34 cellular contexts compared by ENCODE assay signal in genomic region chr5:78754655-78755054, GRCh38.
"Had no signal": no experiment of that assay in that cellular context is flagged by ENCODE, and none has a peak within 500 bp of the region (broad histone marks: within the 10 kb centered on the region; RNA-seq: fewer than 3 reads in every experiment).

No MANE protein-coding gene starts in this region.

- FAIRE-seq: bronchial epithelial cell, RCC 7860 had no signal

- H3K27ac ChIP-seq: PC-9, RWPE1, VCaP had no signal

- H3K4me2 ChIP-seq: PC-9 had no signal

- DNase-seq: activated B cell treated with CpG ODN at 0.5 μM for 24 hours; activated CD4-positive, alpha-beta memory T cell treated with anti-CD3 and anti-CD28 coated beads for 36 hours; activated CD4-positive, alpha-beta T cell treated with anti-CD3 and anti-CD28 coated beads for 4 hours; activated CD4-positive, alpha-beta T cell treated with anti-CD3 and anti-CD28 coated beads, Interleukin-2, amount 50 U/mL, for 1 hour; activated CD4-positive, CD25-positive, alpha-beta regulatory T cell treated with anti-CD3 and anti-CD28 coated beads, Interleukin-2, amount 50 U/mL, for 72 hours; activated CD8-positive, alpha-beta memory T cell treated with anti-CD3 and anti-CD28 coated beads, Interleukin-2, amount 50 U/mL, for 4 hours; activated naive CD4-positive, alpha-beta T cell treated with anti-CD3 and anti-CD28 coated beads, Interleukin-2, amount 10 ng/mL, durations not matched to agents 7 days and 5 days; activated naive CD8-positive, alpha-beta T cell treated with anti-CD3 and anti-CD28 coated beads, Interleukin-2, amount 50 U/mL, for 24 hours; activated T-cell treated with anti-CD3 and anti-CD28 coated beads for 4 hours; activated T-cell treated with anti-CD3 and anti-CD28 coated beads, Interleukin-2, amount 50 U/mL, for 4 hours; anterior cingulate cortex; caudate nucleus; cerebellar nuclear complex; NCI-H1092 treated with DMSO at 0.1 percent for 48 hours; NCI-H1417; NCI-H146; NCI-H187; NCI-H2029 treated with DMSO at 0.1 percent for 48 hours; NCI-H2107; NCI-H2171 treated with DMSO at 0.1 percent for 48 hours; NCI-H226; NCI-H524 treated with DMSO at 0.1 percent for 48 hours; PC-9; SIG-M5; SW 1271; T-helper 1 cell; T-helper 2 cell; T-helper 9 cell had no signal

- H2AFZ ChIP-seq: PC-9 had no signal

- H3K4me3 ChIP-seq: PC-9 had no signal

- ATAC-seq: activated naive CD8-positive, alpha-beta T cell treated with anti-CD3 and anti-CD28 coated beads, Interleukin-2, amount 50 U/mL, for 24 hours; activated T-cell treated with anti-CD3 and anti-CD28 coated beads, Interleukin-2, amount 50 U/mL, for 4 hours; Right ventricle myocardium inferior; SK-N-SH treated with all-trans-retinoic acid at 6 μM for 48 hours had no signal
